23 cellular contexts compared by ENCODE assay signal in genomic region chr9:100317706-100318105, GRCh38. TPM values are rescaled to one million over a fixed set of nuclear protein-coding genes. Genes with fewer than 3 reads are reported as not detected.
DNase-seq lines count a peak whose midpoint lies in the region; ATAC-seq, FAIRE-seq and TF ChIP-seq lines count a peak whose summit lies in the region.
"Had no signal": no experiment of that assay in that cellular context is flagged by ENCODE, and none has a peak within 500 bp of the region (broad histone marks: within the 10 kb centered on the region; RNA-seq: fewer than 3 reads in every experiment).

No MANE protein-coding gene starts in this region.

- H3K27ac Mint-ChIP-seq in osteocyte (ENCODE audit: unreplicated experiment): peak overlapping the region; percentile 11
- H3K27ac Mint-ChIP-seq: activated naive CD4-positive, alpha-beta T cell treated with anti-CD3 and anti-CD28 coated beads for 36 hours; dendritic cell treated with granulocyte-macrophage colony-stimulating factor and Interleukin-4, amounts not matched to agents 40 ng/mL and 50 ng/mL, for 4 days; IgD-negative memory B cell had no signal

- H3K4me1 Mint-ChIP-seq in osteocyte (ENCODE audit: unreplicated experiment): peaks cover 17% of the 10 kb centered on the region

- no peak overlapping the region for H3K4me3 Mint-ChIP-seq in osteocyte (ENCODE audit: unreplicated experiment)
- H3K4me3 Mint-ChIP-seq: activated naive CD4-positive, alpha-beta T cell treated with anti-CD3 and anti-CD28 coated beads for 36 hours; dendritic cell treated with granulocyte-macrophage colony-stimulating factor and Interleukin-4, amounts not matched to agents 40 ng/mL and 50 ng/mL, for 4 days; IgD-negative memory B cell; naive B cell; T-cell had no signal

- no peaks in the 10 kb centered on the region for H3K27me3 Mint-ChIP-seq in osteocyte (ENCODE audit: unreplicated experiment)
- H3K27me3 Mint-ChIP-seq: dendritic cell treated with granulocyte-macrophage colony-stimulating factor and Interleukin-4, amounts not matched to agents 40 ng/mL and 50 ng/mL, for 4 days; IgD-negative memory B cell; naive B cell; T-cell had no signal

- DNase-seq in GM19239 (ENCODE audit: insufficient read length, low spot score): no peak
- DNase-seq in RPMI7951 (ENCODE audit: low read depth): peak; percentile 41
- peak; percentile 9 for DNase-seq in epithelial cell of esophagus (ENCODE audit: low read depth)
- no peak for DNase-seq in osteocyte (ENCODE audit: extremely low spot score, unreplicated experiment)
- no peak for DNase-seq in NCI-H1048 (lab: John Stamatoyannopoulos, UW)
- DNase-seq: activated CD4-positive, alpha-beta T cell treated with anti-CD3 and anti-CD28 coated beads, Interleukin-2, amount 50 U/mL, for 4 hours; activated naive CD4-positive, alpha-beta T cell treated with anti-CD3 and anti-CD28 coated beads for 36 hours; GF-D8; head of caudate nucleus; lower lobe of right lung; naive B cell; NCI-H2029; NCI-H446 treated with DMSO at 0.1 percent for 48 hours; Right ventricle myocardium superior; spleen; T-cell; thyroid gland had no signal

- H3K9me3 Mint-ChIP-seq in osteocyte (ENCODE audit: unreplicated experiment): peaks cover 20% of the 10 kb centered on the region
- H3K9me3 Mint-ChIP-seq: activated naive CD4-positive, alpha-beta T cell treated with anti-CD3 and anti-CD28 coated beads for 36 hours; IgD-negative memory B cell; naive B cell; T-cell had no signal

- no peak for ATAC-seq in HG03045 (IDR thresholded peaks at IDR 0.05; ENCODE audit: unreplicated experiment)
- no peak for ATAC-seq in HG03342 (IDR thresholded peaks at IDR 0.05; ENCODE audit: unreplicated experiment)
- no peak for ATAC-seq in HG02973 (IDR thresholded peaks at IDR 0.05; ENCODE audit: unreplicated experiment)
- ATAC-seq: lower lobe of right lung, T-cell had no signal

- peak; percentile 48 for FAIRE-seq in GM19239 (lab: Jason Lieb, UNC)
- FAIRE-seq: D721Med had no signal

- H3K36me3 Mint-ChIP-seq in osteocyte (ENCODE audit: unreplicated experiment): peaks cover 44% of the 10 kb centered on the region

- no peak overlapping the region for H3K4me3 ChIP-seq in epithelial cell of esophagus (ENCODE audit: low read length)
- H3K4me3 ChIP-seq: lower lobe of right lung, spleen, thyroid gland had no signal

- no peak for TF ChIP-seq CTCF in epithelial cell of esophagus (IDR thresholded peaks at IDR 0.05; ENCODE audit: insufficient read depth, low read depth, low read length, missing control alignments)
- no peak for TF ChIP-seq CTCF in osteocyte (IDR thresholded peaks at IDR 0.05)

RNA-seq across cellular contexts. Expression of gene TEX10, which starts 35.0 kb away (rescaled TPM):
- 33.4 and 38.3 TPM in 2 replicates for total RNA-seq in RPMI7951 (2014; rRNA removed; shearing (Covaris generic))
- 22.4 and 22.5 TPM in 2 replicates for total RNA-seq in osteocyte

Comparison
In these comparisons a context has a peak if more than half of its experiments do, and no peak if none do; other contexts are left out.
1. DNase-seq: peak in RPMI7951 (single experiment) and epithelial cell of esophagus (single experiment); none in GM19239 (single experiment), osteocyte (single experiment) and NCI-H1048 (single experiment).